ENCODE assay signal across 25 cellular contexts in the genomic region with DNA sequence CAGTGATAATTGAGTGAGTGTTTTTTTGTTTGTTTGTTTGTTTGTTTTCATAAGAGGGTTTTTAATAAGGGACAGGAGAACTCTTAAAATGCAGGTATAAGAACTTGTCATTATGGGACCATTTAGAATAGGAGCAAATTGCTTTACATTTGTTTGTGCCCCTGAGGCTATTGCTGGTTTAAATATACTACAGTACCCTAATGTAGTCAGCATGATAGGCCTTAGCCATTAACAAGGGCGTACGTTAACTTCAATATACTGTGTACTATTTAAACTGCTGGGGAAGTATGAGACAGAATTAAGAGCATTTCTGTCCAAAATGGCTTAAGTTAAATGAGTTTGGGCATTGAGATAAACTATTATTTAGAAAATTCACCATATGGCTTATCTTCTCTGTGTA.
"Had no signal": no experiment of that assay in that cellular context is flagged by ENCODE, and none has a peak within 500 bp of the region (broad histone marks: within the 10 kb centered on the region; RNA-seq: fewer than 3 reads in every experiment).

No MANE protein-coding gene starts in this region.

- H3K27ac ChIP-seq: SK-N-MC had no signal

- DNase-seq: activated CD4-positive, alpha-beta T cell treated with anti-CD3 and anti-CD28 coated beads for 48 hours; activated CD4-positive, alpha-beta T cell treated with anti-CD3 and anti-CD28 coated beads, Interleukin-2, amount 50 U/mL, for 48 hours; activated CD4-positive, CD25-positive, alpha-beta regulatory T cell treated with anti-CD3 and anti-CD28 coated beads, Interleukin-2, amount 50 U/mL, for 72 hours; activated gamma-delta T cell; activated naive CD4-positive, alpha-beta T cell treated with anti-CD3 and anti-CD28 coated beads for 36 hours; activated T-cell treated with anti-CD3 and anti-CD28 coated beads, Interleukin-2, amount 50 U/mL, for 4 hours; amygdala; central memory CD4-positive, alpha-beta T cell; IMR-90; KG1; NCI-H1048; NCI-H187; NCI-H446; NCI-H524; NCI-H774; OCI-M1; RPMI8226; SW 1271 had no signal

- H3K4me1 Mint-ChIP-seq: activated T-helper 17 cell treated with anti-CD3 and anti-CD28 coated beads, Interleukin-2, amount 50 U/mL, for 72 hours had no signal

- H3K9me3 Mint-ChIP-seq: activated naive CD4-positive, alpha-beta T cell treated with anti-CD3 and anti-CD28 coated beads for 36 hours; activated T-cell treated with anti-CD3 and anti-CD28 coated beads, Interleukin-2, amount 50 U/mL, for 4 hours; activated T-helper 17 cell treated with anti-CD3 and anti-CD28 coated beads, Interleukin-2, amount 50 U/mL, for 72 hours; T-helper 2 cell treated with Interferon-gamma antibody and Interleukin-4, amounts not matched to agents 5 μg/mL and 100 μg/mL, for 36 hours had no signal

- H3K27ac Mint-ChIP-seq: activated naive CD4-positive, alpha-beta T cell treated with anti-CD3 and anti-CD28 coated beads for 36 hours; activated naive CD8-positive, alpha-beta T cell; activated T-helper 17 cell treated with anti-CD3 and anti-CD28 coated beads, Interleukin-2, amount 50 U/mL, for 72 hours; T-helper 2 cell treated with Interferon-gamma antibody and Interleukin-4, amounts not matched to agents 5 μg/mL and 100 μg/mL, for 36 hours; WTC11 had no signal

- H3K4me3 Mint-ChIP-seq: activated naive CD4-positive, alpha-beta T cell treated with anti-CD3 and anti-CD28 coated beads for 36 hours; activated naive CD8-positive, alpha-beta T cell; activated T-cell treated with anti-CD3 and anti-CD28 coated beads, Interleukin-2, amount 50 U/mL, for 4 hours; activated T-helper 17 cell treated with anti-CD3 and anti-CD28 coated beads, Interleukin-2, amount 50 U/mL, for 72 hours; T-helper 2 cell treated with Interferon-gamma antibody and Interleukin-4, amounts not matched to agents 5 μg/mL and 100 μg/mL, for 36 hours; WTC11 had no signal

- ATAC-seq: activated T-cell treated with anti-CD3 and anti-CD28 coated beads, Interleukin-2, amount 50 U/mL, for 4 hours; activated T-helper 17 cell treated with anti-CD3 and anti-CD28 coated beads, Interleukin-2, amount 50 U/mL, for 72 hours; Panc1; Right ventricle myocardium inferior; WTC11 had no signal

- H3K4me3 ChIP-seq: SK-N-MC had no signal
